In genomic region chr16:49928176-49928892, GRCh38 we compare ENCODE assay signal across 16 cellular contexts.
"Had no signal": no experiment of that assay in that cellular context is flagged by ENCODE, and none has a peak within 500 bp of the region (broad histone marks: within the 10 kb centered on the region; RNA-seq: fewer than 3 reads in every experiment).

No MANE protein-coding gene starts in this region.

- ATAC-seq: T-cell had no signal

- H3K36me3 ChIP-seq: ascending aorta, breast epithelium, suprapubic skin had no signal

- H3K9me3 ChIP-seq: ascending aorta, breast epithelium, SK-N-SH, suprapubic skin had no signal

- DNase-seq: activated CD4-positive, CD25-positive, alpha-beta regulatory T cell treated with anti-CD3 and anti-CD28 coated beads, Interleukin-2, amount 50 U/mL, for 72 hours; activated naive CD4-positive, alpha-beta T cell treated with anti-CD3 and anti-CD28 coated beads, Interleukin-2, amount 10 ng/mL, durations not matched to agents 7 days and 5 days; activated T-cell treated with anti-CD3 and anti-CD28 coated beads for 4 hours; hypothalamus; retina; SK-N-SH; small intestine; stimulated activated CD4-positive, alpha-beta T cell treated with anti-CD3 and anti-CD28 coated beads, Interleukin-4, amount 100 ng/mL, for 4 hours; T-cell; T-helper 9 cell had no signal

- H3K27me3 ChIP-seq: ascending aorta, breast epithelium had no signal

- FAIRE-seq: endometrium, small intestine had no signal

- H3K27ac ChIP-seq: ascending aorta, breast epithelium, dorsolateral prefrontal cortex, parathyroid adenoma, suprapubic skin had no signal

- H3K4me1 ChIP-seq: ascending aorta, breast epithelium, parathyroid adenoma, suprapubic skin had no signal

- H3K4me3 ChIP-seq: ascending aorta, breast epithelium, dorsolateral prefrontal cortex, suprapubic skin had no signal
